Comparison of ENCODE assay signal across 1 cellular context in genomic region chr11:117223741-117224685, GRCh38.
TF ChIP-seq lines count a peak whose summit lies in the region.

No MANE protein-coding gene starts in this region.

TF ChIP-seq in K562, 482 proteins besides CTCF, POLR2A, EP300 and RAD21 (continued from another document and continues in another):
- no peak for TF ChIP-seq EHMT2 (IDR thresholded peaks at IDR 0.05)
- TF ChIP-seq TEAD1 (CRISPR knock-in tag; IDR thresholded peaks at IDR 0.05): no peak
- TF ChIP-seq ZNF165 (CRISPR knock-in tag; IDR thresholded peaks at IDR 0.05; ENCODE audit: borderline replicate concordance): no peak
- TF ChIP-seq ZNF263 (CRISPR knock-in tag; IDR thresholded peaks at IDR 0.05; ENCODE audit: borderline replicate concordance): no peak
- TF ChIP-seq RREB1 (CRISPR knock-in tag; IDR thresholded peaks at IDR 0.05): 0 out of 2 replicates have a peak, but pooled peaks have one; percentile 10
- no peak; the same call in 1 of the 2 replicates for TF ChIP-seq MAX (CRISPR knock-in tag; IDR thresholded peaks at IDR 0.05)
- TF ChIP-seq TRIM28 (IDR thresholded peaks at IDR 0.05): no peak
- TF ChIP-seq TARDBP (IDR thresholded peaks at IDR 0.05): 0 out of 2 replicates have a peak, but pooled peaks have one; percentile 30
- no peak for TF ChIP-seq RERE (CRISPR knock-in tag; IDR thresholded peaks at IDR 0.05; ENCODE audit: borderline replicate concordance)
- peak; percentile 85 for TF ChIP-seq CCNT2 (IDR thresholded peaks at IDR 0.05; ENCODE audit: borderline replicate concordance, extremely low read depth, insufficient read length, low read depth, low read length)
- no peak for TF ChIP-seq LCOR (CRISPR knock-in tag; IDR thresholded peaks at IDR 0.05)
- no peak for TF ChIP-seq SIX5 (IDR thresholded peaks at IDR 0.05; ENCODE audit: borderline replicate concordance in 1 of 2, insufficient read depth in 1 of 2, low read depth in 1 of 2, low read length in 2 of 2)
- TF ChIP-seq, protein P1, sequence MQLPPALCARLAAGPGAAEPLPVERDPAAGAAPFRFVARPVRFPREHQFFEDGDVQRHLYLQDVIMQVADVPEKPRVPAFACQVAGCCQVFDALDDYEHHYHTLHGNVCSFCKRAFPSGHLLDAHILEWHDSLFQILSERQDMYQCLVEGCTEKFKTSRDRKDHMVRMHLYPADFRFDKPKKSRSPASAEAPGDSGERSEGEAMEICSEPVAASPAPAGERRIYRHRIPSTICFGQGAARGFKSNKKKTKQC (CRISPR knock-in tag; IDR thresholded peaks at IDR 0.05): no peak
- peak; percentile 45 for TF ChIP-seq VEZF1 (CRISPR knock-in tag; IDR thresholded peaks at IDR 0.05)
- no peak for TF ChIP-seq GTF3C2 (IDR thresholded peaks at IDR 0.05; ENCODE audit: borderline replicate concordance, extremely low read depth, insufficient read length)
- TF ChIP-seq CEBPZ (IDR thresholded peaks at IDR 0.05; ENCODE audit: borderline replicate concordance, low read depth, low read length): no peak
- TF ChIP-seq MCM5 (IDR thresholded peaks at IDR 0.05; ENCODE audit: low read depth): no peak
- TF ChIP-seq ASH1L (IDR thresholded peaks at IDR 0.05; ENCODE audit: borderline replicate concordance, low read depth, partially characterized antibody): no peak
- no peak; the same call in 1 of the 2 replicates for TF ChIP-seq L3MBTL2 (IDR thresholded peaks at IDR 0.05)
- TF ChIP-seq CBX5 (IDR thresholded peaks at IDR 0.05; ENCODE audit: borderline replicate concordance, low read depth): no peak
- TF ChIP-seq ESRRA (IDR thresholded peaks at IDR 0.05; ENCODE audit: borderline replicate concordance, low read depth): no peak
- TF ChIP-seq DMBX1 (CRISPR knock-in tag; IDR thresholded peaks at IDR 0.05; ENCODE audit: borderline replicate concordance): peak; percentile 69
- TF ChIP-seq BCL6 (CRISPR knock-in tag; IDR thresholded peaks at IDR 0.05): peak; percentile 59; the same call in 1 of the 2 replicates
- no peak for TF ChIP-seq ARHGAP35 (IDR thresholded peaks at IDR 0.05; ENCODE audit: partially characterized antibody)
- TF ChIP-seq ZNF75A (CRISPR knock-in tag; IDR thresholded peaks at IDR 0.05): no peak
- TF ChIP-seq CBFB (CRISPR knock-in tag; IDR thresholded peaks at IDR 0.05): no peak
- TF ChIP-seq MXI1 (IDR thresholded peaks at IDR 0.05; ENCODE audit: low read depth, low read length): 0 out of 2 replicates have a peak, but pooled peaks have one; percentile 8
- no peak for TF ChIP-seq ZNF57 (CRISPR knock-in tag; IDR thresholded peaks at IDR 0.05)
- TF ChIP-seq ZNF780A (CRISPR knock-in tag; IDR thresholded peaks at IDR 0.05): no peak
- no peak for TF ChIP-seq SFPQ (IDR thresholded peaks at IDR 0.05; ENCODE audit: low read depth, low read length)
- TF ChIP-seq HCFC1 (IDR thresholded peaks at IDR 0.05; ENCODE audit: low read depth, low read length): no peak
- no peak for TF ChIP-seq KAT2B (IDR thresholded peaks at IDR 0.05; ENCODE audit: low read depth, low read length)
- TF ChIP-seq ZNF282 (CRISPR knock-in tag; IDR thresholded peaks at IDR 0.05): no peak
- no peak for TF ChIP-seq CHD4 (IDR thresholded peaks at IDR 0.05; ENCODE audit: insufficient read depth, insufficient replicate concordance, low read depth, low read length, poor library complexity, severe bottlenecking)
- no peak for TF ChIP-seq ZNF217 (CRISPR knock-in tag; IDR thresholded peaks at IDR 0.05)
- TF ChIP-seq ZNF717 (CRISPR knock-in tag; IDR thresholded peaks at IDR 0.05): no peak
- no peak for TF ChIP-seq POLR2AphosphoS2 (IDR thresholded peaks at IDR 0.05; ENCODE audit: low read length)
- peak; percentile 38; the same call in 1 of the 2 replicates for TF ChIP-seq SPI1 (IDR thresholded peaks at IDR 0.05; ENCODE audit: borderline replicate concordance, low read depth, low read length)
- no peak for TF ChIP-seq MTF1 (CRISPR knock-in tag; IDR thresholded peaks at IDR 0.05; ENCODE audit: borderline replicate concordance)
